Comparison of ENCODE assay signal across 8 cellular contexts in genomic region chr15:88467073-88467934, GRCh38. TPM values are rescaled to one million over a fixed set of nuclear protein-coding genes. Genes with fewer than 3 reads are reported as not detected.
DNase-seq lines count a peak whose midpoint lies in the region; ATAC-seq, FAIRE-seq and TF ChIP-seq lines count a peak whose summit lies in the region.

Gene MRPL46, minus strand, starts transcription at chr15:88467388. Its CDS starts 11 bp downstream, at chr15:88467377.
Gene MRPS11, plus strand, starts transcription at chr15:88467708. Its CDS starts 10 bp downstream, at chr15:88467718.

- H3K4me1 ChIP-seq in KMS-11 (ENCODE audit: low read depth, poor library complexity, severe bottlenecking): peaks cover 51% of the 10 kb centered on the region
- H3K4me1 ChIP-seq in esophagus squamous epithelium: peaks cover 15 to 35% (median 21%) of the 10 kb centered on the region in 3 donors

- H3K36me3 ChIP-seq in KMS-11 (ENCODE audit: insufficient read depth) (no peaks in the 10 kb centered on the region; the same call in 1 of the 2 replicates), esophagus squamous epithelium (peaks cover 6 to 59% (median 9%) of the 10 kb centered on the region in 3 donors)

- H3K4me1 Mint-ChIP-seq in activated T-cell treated with anti-CD3 and anti-CD28 coated beads, Interleukin-2, amount 50 U/mL, for 72 hours (ENCODE audit: low read depth): peaks cover 39% of the 10 kb centered on the region

- TF ChIP-seq CTCF in KMS-11 (conservative IDR thresholded peaks at IDR 0.05; ENCODE audit: low read depth, low read length) (no peak), esophagus squamous epithelium (IDR thresholded peaks at IDR 0.05) (peak in 1 of 6 experiments; percentile 23)

- intact Hi-C loops in esophagus squamous epithelium (cut with DNase I): no loop called here

- H3K27me3 ChIP-seq in KMS-11 (ENCODE audit: insufficient read depth, low read depth): no peaks in the 10 kb centered on the region
- no peaks in the 10 kb centered on the region for H3K27me3 ChIP-seq in esophagus squamous epithelium

- H3K79me2 ChIP-seq in KMS-11 (ENCODE audit: insufficient read depth, low read depth): peaks cover 45% of the 10 kb centered on the region; the same call in 1 of the 2 replicates

- peak within 1 kb of the TSS; percentile 83 to 98 for H3K4me3 Mint-ChIP-seq in activated T-cell treated with anti-CD3 and anti-CD28 coated beads, Interleukin-2, amount 50 U/mL, for 72 hours

- DNase-seq in DMS79 treated with DMSO at 0.1 percent for 48 hours (lab: John Stamatoyannopoulos, UW) (peak; percentile 64), RCC 7860 (ENCODE audit: low spot score) (peak; percentile 77), esophagus squamous epithelium (lab: John Stamatoyannopoulos, UW) (peak; percentile 32), myocyte (ENCODE audit: low read depth) (peak; percentile 95)
- DNase-seq in activated T-cell treated with anti-CD3 and anti-CD28 coated beads, Interleukin-2, amount 50 U/mL, for 72 hours: peak; percentile 91 to 93
- peak; percentile 64 to 78 for DNase-seq in stimulated activated CD8-positive, alpha-beta memory T cell treated with anti-CD3 and anti-CD28 coated beads, Interleukin-7, amount 100 ng/mL, for 48 hours (ENCODE audit: extremely low read depth in 1 of 2, low read depth in 1 of 2)

- no peaks in the 10 kb centered on the region for H4K20me1 ChIP-seq in KMS-11 (ENCODE audit: insufficient read depth)

- H3K27ac ChIP-seq in KMS-11: peak within 1 kb of the TSS; percentile 61
- peak within 1 kb of the TSS; percentile 84 to 94 (median 91) for H3K27ac ChIP-seq in esophagus squamous epithelium

- no peaks in the 10 kb centered on the region for H3K9me3 Mint-ChIP-seq in activated T-cell treated with anti-CD3 and anti-CD28 coated beads, Interleukin-2, amount 50 U/mL, for 72 hours

- H3K27me3 Mint-ChIP-seq in activated T-cell treated with anti-CD3 and anti-CD28 coated beads, Interleukin-2, amount 50 U/mL, for 72 hours (ENCODE audit: low read depth): no peaks in the 10 kb centered on the region

- no peak within 1 kb of the TSS for H3K4me3 ChIP-seq in KMS-11 (IDR thresholded peaks at IDR 0.05; ENCODE audit: insufficient read depth, low read depth, low read length)
- peak within 1 kb of the TSS; percentile 83 to 90 (median 89) for H3K4me3 ChIP-seq in esophagus squamous epithelium

- peak within 1 kb of the TSS; percentile 99 for H3K27ac Mint-ChIP-seq in activated T-cell treated with anti-CD3 and anti-CD28 coated beads, Interleukin-2, amount 50 U/mL, for 72 hours

- peak within 1 kb of the TSS; percentile 79 for H3K9ac ChIP-seq in KMS-11

- WGBS in esophagus squamous epithelium, 2 donors: 0% methylated on average over 15 to 33 of the region's 55 CpGs

- H3K4me2 ChIP-seq in KMS-11: peak within 1 kb of the TSS; percentile 98

- peak within 1 kb of the TSS; percentile 73 for H2AFZ ChIP-seq in KMS-11 (ENCODE audit: low read depth)

- TF ChIP-seq POLR2A in esophagus squamous epithelium (IDR thresholded peaks at IDR 0.05): no peak

- peaks cover 8 to 18% of the 10 kb centered on the region in 2 donors for H3K36me3 Mint-ChIP-seq in activated T-cell treated with anti-CD3 and anti-CD28 coated beads, Interleukin-2, amount 50 U/mL, for 72 hours (ENCODE audit: insufficient read depth in 2 of 2)

- no peaks in the 10 kb centered on the region for H3K9me3 ChIP-seq in esophagus squamous epithelium

- peak; percentile 85 for ATAC-seq in GM21786 (IDR thresholded peaks at IDR 0.05; ENCODE audit: unreplicated experiment)
- ATAC-seq in activated T-cell treated with anti-CD3 and anti-CD28 coated beads, Interleukin-2, amount 50 U/mL, for 72 hours (replicated peaks in 1 of 2): peak; percentile 82 to 86

- no peak for FAIRE-seq in RCC 7860 (lab: Jason Lieb, UNC)

RNA-seq across cellular contexts. Expression of gene MRPL46, which starts in this region (rescaled TPM):
- total RNA-seq in activated T-cell treated with anti-CD3 and anti-CD28 coated beads, Interleukin-2, amount 50 U/mL, for 72 hours: 10 to 100 TPM; 35.8 to 36.7 TPM
- total RNA-seq in esophagus squamous epithelium (10 to 100 TPM; 23.3 to 43.5 (median 29.4) TPM), myocyte (22.5 and 25.7 TPM in 2 replicates)
- 24.9 TPM for polyA plus RNA-seq in myocyte (2012)

RNA-seq across cellular contexts. Expression of gene MRPS11, which starts in this region (rescaled TPM):
- total RNA-seq in activated T-cell treated with anti-CD3 and anti-CD28 coated beads, Interleukin-2, amount 50 U/mL, for 72 hours: 10 to 100 TPM; 66.6 to 66.9 TPM
- total RNA-seq in esophagus squamous epithelium (10 to 100 TPM; 19.6 to 49.2 (median 28.0) TPM), myocyte (47.9 and 50.4 TPM in 2 replicates)
- 99.2 TPM for polyA plus RNA-seq in myocyte (2012)

Comparison
In these comparisons a context has a peak if more than half of its experiments do, and no peak if none do; other contexts are left out.
1. DNase-seq: peak in every context shown above with its lines; median percentile 95 in myocyte; 92 in activated T-cell treated with anti-CD3 and anti-CD28 coated beads, Interleukin-2, amount 50 U/mL, for 72 hours; 77 in RCC 7860; 71 in stimulated activated CD8-positive, alpha-beta memory T cell treated with anti-CD3 and anti-CD28 coated beads, Interleukin-7, amount 100 ng/mL, for 48 hours; 64 in DMS79 treated with DMSO at 0.1 percent for 48 hours; 32 in esophagus squamous epithelium.